ENCODE assay signal across 8 cellular contexts in the genomic region with DNA sequence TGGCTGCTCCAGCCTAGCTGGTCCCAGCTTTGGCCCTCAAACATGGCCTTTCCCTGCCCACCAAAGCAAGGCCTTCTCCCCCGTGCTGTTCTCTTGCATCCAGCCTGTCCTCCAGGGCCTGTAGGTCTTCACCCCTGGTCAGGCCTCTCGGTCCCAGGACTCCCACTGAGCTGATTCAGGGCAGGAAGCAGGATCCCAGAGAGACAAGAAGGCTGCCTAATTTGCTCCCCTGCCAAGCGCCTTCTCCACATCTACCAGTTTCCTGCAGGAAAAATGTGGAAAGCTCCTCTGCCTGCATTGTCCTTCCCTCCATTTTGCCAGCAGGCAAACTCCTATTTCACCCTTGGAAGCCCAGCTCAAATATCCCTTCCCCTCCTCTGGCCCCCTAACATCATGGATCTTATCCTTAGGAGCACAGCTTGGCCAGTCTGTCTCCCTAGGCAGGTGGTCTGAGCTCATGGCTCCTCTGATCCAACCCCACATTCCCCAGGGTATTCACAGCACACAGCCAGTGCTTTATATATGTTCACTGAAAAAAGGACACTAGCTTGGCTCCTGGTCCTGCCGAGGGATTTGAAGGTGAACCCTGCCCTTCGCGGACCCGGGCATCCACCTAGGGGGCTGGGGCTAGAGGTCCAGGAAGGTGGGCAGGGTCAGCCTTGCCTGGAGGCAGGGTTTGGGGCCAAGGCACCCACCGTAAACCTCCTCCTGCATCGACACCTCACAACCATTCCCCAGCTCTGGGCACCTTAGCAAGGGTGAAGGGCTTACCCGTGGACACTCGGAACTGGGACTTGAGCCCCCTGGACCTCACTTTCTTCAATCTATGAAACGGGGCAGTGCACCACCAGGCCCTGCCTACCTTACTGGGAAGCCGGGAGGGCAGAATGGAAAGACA. TPM values are rescaled to one million over a fixed set of nuclear protein-coding genes. Genes with fewer than 3 reads are reported as not detected.
A peak's percentile ranks its signal among the peaks of the same experiment; 100 is the strongest.
DNase-seq lines count a peak whose midpoint lies in the region; ATAC-seq, FAIRE-seq and TF ChIP-seq lines count a peak whose summit lies in the region.

No MANE protein-coding gene starts in this region.

- H3K79me2 ChIP-seq in KMS-11 (ENCODE audit: insufficient read depth, low read depth): peaks cover 60% of the 10 kb centered on the region
- peaks cover 63% of the 10 kb centered on the region for H3K79me2 ChIP-seq in K562 (ENCODE audit: control insufficient read depth, insufficient read depth, low read length)

- 3% methylated on average over 9 of the region's 13 CpGs for WGBS in K562 (ENCODE audit: insufficient coverage, low coverage, missing lambda C conversion rate)
- 23 to 25% methylated on average over 13 of the region's 13 CpGs for WGBS in lung, 2 donors
- WGBS in upper lobe of left lung, 2 donors: 23 to 26% methylated on average over 8 to 13 of the region's 13 CpGs

- DNase-seq in K562 (ENCODE audit: extremely low read depth in 1 of 4, low spot score in 3 of 4) (peak in 1 of 4 experiments; percentile 27), lung (ENCODE audit: low spot score) (no peak), upper lobe of left lung (no peak), NCI-H774 (lab: John Stamatoyannopoulos, UW) (no peak)

- no peak for TF ChIP-seq RAD21 in K562 (CRISPR knock-in tag; conservative IDR thresholded peaks at IDR 0.05 in 1 of 2, IDR thresholded peaks at IDR 0.05 in 1 of 2)

- H2AFZ ChIP-seq in KMS-11 (ENCODE audit: low read depth) (peak overlapping the region; percentile 96), K562 (ENCODE audit: low read depth, low read length) (peak overlapping the region; percentile 100)

- peaks cover 60% of the 10 kb centered on the region for H4K20me1 ChIP-seq in BLaER1
- peaks cover 20% of the 10 kb centered on the region for H4K20me1 ChIP-seq in KMS-11 (ENCODE audit: insufficient read depth)
- peaks cover 32% of the 10 kb centered on the region for H4K20me1 ChIP-seq in K562 (replicated peaks; ENCODE audit: control insufficient read depth, insufficient read depth, low read length)

- peaks cover 3% of the 10 kb centered on the region for H3K9me1 ChIP-seq in K562 (ENCODE audit: control insufficient read depth, insufficient read depth, low read length)

- no peak for TF ChIP-seq CTCF in KMS-11 (conservative IDR thresholded peaks at IDR 0.05; ENCODE audit: low read depth, low read length)
- TF ChIP-seq CTCF in K562 (IDR thresholded peaks at IDR 0.05 in 2 of 3, conservative IDR thresholded peaks at IDR 0.05 in 1 of 3; ENCODE audit: insufficient read depth in 2 of 3, low read depth in 1 of 3, low read length in 3 of 3): no peak
- TF ChIP-seq CTCF in lung (IDR thresholded peaks at IDR 0.05; ENCODE audit: control extremely low read depth, extremely low read depth): no peak
- TF ChIP-seq CTCF in upper lobe of left lung (IDR thresholded peaks at IDR 0.05): no peak

- peak; percentile 19 for FAIRE-seq in K562 (lab: Jason Lieb, UNC)

- intact Hi-C loops in K562 (cut with micrococcal nuclease): loop anchor here (10.0 kb wide), 1 partner anchor 382 kb away; a partner anchor contains a TSS

- H3K36me3 ChIP-seq in BLaER1 (peaks cover 52% of the 10 kb centered on the region), KMS-11 (ENCODE audit: insufficient read depth) (peaks cover 17% of the 10 kb centered on the region; the same call in 1 of the 2 replicates), K562 (ENCODE audit: control insufficient read depth, insufficient read depth, low read length) (peaks cover 60% of the 10 kb centered on the region), lung (ENCODE audit: control insufficient read depth in 2 of 2, insufficient read depth in 2 of 2, low read length in 2 of 2) (peaks cover 4 to 14% of the 10 kb centered on the region in 2 donors), upper lobe of left lung (peaks cover 0 to 36% (median 21%) of the 10 kb centered on the region in 4 donors)

- peak overlapping the region; percentile 99 for H3K4me2 ChIP-seq in BLaER1
- H3K4me2 ChIP-seq in KMS-11: peak overlapping the region; percentile 95
- H3K4me2 ChIP-seq in K562 (ENCODE audit: insufficient read depth, low read length): peak overlapping the region; percentile 96

- H3K9ac ChIP-seq in BLaER1 (peak overlapping the region; percentile 100), KMS-11 (peak overlapping the region; percentile 100), K562 (ENCODE audit: insufficient read depth in 1 of 2, low read depth in 2 of 2, low read length in 2 of 2) (peak overlapping the region; percentile 100)

- H3K4me1 ChIP-seq in BLaER1 (peaks cover 72% of the 10 kb centered on the region), KMS-11 (ENCODE audit: low read depth, poor library complexity, severe bottlenecking) (peaks cover 39% of the 10 kb centered on the region), K562 (replicated peaks in 1 of 2; ENCODE audit: control insufficient read depth in 2 of 2, insufficient read depth in 2 of 2, low read length in 2 of 2) (peaks cover 24 to 28% of the 10 kb centered on the region in 2 experiments; a peak in 4 of 5 replicates), lung (ENCODE audit: control insufficient read depth in 2 of 2, insufficient read depth in 2 of 2, low read length in 2 of 2) (peaks cover 12 to 26% of the 10 kb centered on the region in 2 donors), upper lobe of left lung (peaks cover 30 to 48% (median 40%) of the 10 kb centered on the region in 4 donors)

- in situ Hi-C loops in K562 (cut with MboI): no loop called here

- no TSS peak for BruUV-seq in K562 (replicated peaks; lab: Mats Ljungman, UMichigan)

- CTCF ChIA-PET in K562 (lab: Yijun Ruan, JAX; ENCODE audit: low intra/inter-chr PET ratio): no interaction called here

- TF ChIP-seq POLR2A in K562 (conservative IDR thresholded peaks at IDR 0.05): no peak
- TF ChIP-seq POLR2A in upper lobe of left lung (IDR thresholded peaks at IDR 0.05): no peak

- peak overlapping the region; percentile 87 for H3K4me3 ChIP-seq in BLaER1
- H3K4me3 ChIP-seq in KMS-11 (IDR thresholded peaks at IDR 0.05; ENCODE audit: insufficient read depth, low read depth, low read length): no peak overlapping the region
- peak overlapping the region; percentile 91 for H3K4me3 ChIP-seq in K562
- peak overlapping the region; percentile 89 for H3K4me3 ChIP-seq in lung
- H3K4me3 ChIP-seq in upper lobe of left lung: peak overlapping the region; percentile 77 to 97 (median 84)

- H3K27me3 ChIP-seq in BLaER1: no peaks in the 10 kb centered on the region
- no peaks in the 10 kb centered on the region for H3K27me3 ChIP-seq in KMS-11 (ENCODE audit: insufficient read depth, low read depth)
- H3K27me3 ChIP-seq in K562 (ENCODE audit: control insufficient read depth in 2 of 2, insufficient read depth in 2 of 2, low read length in 2 of 2): no peaks in the 10 kb centered on the region
- no peaks in the 10 kb centered on the region for H3K27me3 ChIP-seq in lung (ENCODE audit: control insufficient read depth, insufficient read depth)
- H3K27me3 ChIP-seq in upper lobe of left lung: no peaks in the 10 kb centered on the region

- TF ChIP-seq EP300 in K562 (IDR thresholded peaks at IDR 0.05; ENCODE audit: low read length): no peak
- no peak for TF ChIP-seq EP300 in upper lobe of left lung (IDR thresholded peaks at IDR 0.05)

- H3K9me3 ChIP-seq in BLaER1 (no peaks in the 10 kb centered on the region), K562 (replicated peaks; ENCODE audit: control insufficient read depth, insufficient read depth, low read depth, low read length) (no peaks in the 10 kb centered on the region), lung (ENCODE audit: control insufficient read depth in 2 of 2, insufficient read depth in 1 of 2, low read length in 1 of 2) (no peaks in the 10 kb centered on the region), upper lobe of left lung (no peaks in the 10 kb centered on the region)

- H3K27ac ChIP-seq in BLaER1 (peak overlapping the region; percentile 100), KMS-11 (peak overlapping the region; percentile 99), K562 (ENCODE audit: extremely low read depth, low read depth, low read length) (peak overlapping the region; percentile 100), lung (ENCODE audit: low read depth in 1 of 2, low read length in 1 of 2) (peak overlapping the region; percentile 96 to 97), upper lobe of left lung (peak overlapping the region; percentile 99 to 100 (median 100))

- POLR2A ChIA-PET in K562 (lab: Yijun Ruan, JAX): interaction anchor here (0.6 to 2.9 kb wide), 12 partner anchors 8 to 1916 kb away, joined by 3 to 10 read pairs (median 3); a partner anchor contains a TSS

- ATAC-seq in K562: peak; percentile 7; the same call in 2 of the 3 replicates
- no peak for ATAC-seq in lung (ENCODE audit: insufficient read depth, low FRiP score)
- no peak for ATAC-seq in upper lobe of left lung (ENCODE audit: low FRiP score in 2 of 2)
- ATAC-seq in GM18511 (IDR thresholded peaks at IDR 0.05; ENCODE audit: unreplicated experiment): no peak
- no peak for ATAC-seq in HG02973 (IDR thresholded peaks at IDR 0.05; ENCODE audit: unreplicated experiment)

RNA-seq across cellular contexts. Expression of a gene that starts 1.0 kb away (rescaled TPM):
- total RNA-seq in K562 (2011; cell fraction: chromatin; rRNA removed; ENCODE audit: low replicate concordance): 10.9 and 42.9 TPM in 2 replicates
- 47.1 and 51.4 TPM in 2 replicates for total RNA-seq in K562 (2011; cell fraction: nucleolus; rRNA removed)
- total RNA-seq in K562 (2011; cell fraction: nucleoplasm; rRNA removed): 27.9 and 28.5 TPM in 2 replicates
- total RNA-seq in K562 (2014; rRNA removed) (30.9 and 37.1 TPM in 2 replicates), K562 (2014; rRNA removed; fragmentation: Illumina TruSeq; extraction: Trizol) (7.3 and 8.5 TPM in 2 replicates), K562 (2015; rRNA removed; fragmentation: Illumina TruSeq; extraction: Trizol) (18.0 and 20.8 TPM in 2 replicates), K562 (2021) (29.9 and 30.3 TPM in 2 replicates), lung (10 to 100 TPM; 14.2 to 32.0 TPM), upper lobe of left lung (10 to 100 TPM; 17.3 to 47.1 (median 27.9) TPM)
- polyA plus RNA-seq in K562 (2011; rRNA removed) (14.0 and 17.4 TPM in 2 replicates), K562 (2014; fragmentation: Illumina TruSeq; extraction: Trizol) (10.2 and 20.1 TPM in 2 replicates), K562 (2014; fragmentation: Nextera tagmentation; extraction: Ambion mirVana) (1 to 10 TPM in 1 of 2 experiments, under 1 TPM in 1; 0.32 to 1.2 TPM), K562 (2014; rRNA removed) (35.6 and 39.3 TPM in 2 replicates), lung (10 to 100 TPM; 33.5 to 38.2 TPM)
- 21.8 and 63.3 TPM in 2 replicates for polyA plus RNA-seq in K562 (2011; cell fraction: cytosol; rRNA removed)
- polyA plus RNA-seq in K562 (2011; cell fraction: nucleus; rRNA removed): 18.2 and 35.0 TPM in 2 replicates
- 22.9 and 35.2 TPM in 2 replicates for polyA plus RNA-seq in K562 (2012)
- 2.8 and 5.3 TPM in 2 replicates for polyA minus RNA-seq in K562 (2011; rRNA and poly(A)+ RNA removed)
- polyA minus RNA-seq in K562 (2011; cell fraction: cytosol; rRNA and poly(A)+ RNA removed): 9.1 and 13.8 TPM in 2 replicates
- 10.9 and 11.4 TPM in 2 replicates for polyA minus RNA-seq in K562 (2011; cell fraction: nucleus; rRNA and poly(A)+ RNA removed)

RNA-seq across cellular contexts. Expression of a gene that starts 1.3 kb away (rescaled TPM):
- 290 and 407 TPM in 2 replicates for total RNA-seq in K562 (2011; cell fraction: chromatin; rRNA removed; ENCODE audit: low replicate concordance)
- total RNA-seq in K562 (2011; cell fraction: nucleolus; rRNA removed): 162 and 182 TPM in 2 replicates
- 269 and 319 TPM in 2 replicates for total RNA-seq in K562 (2011; cell fraction: nucleoplasm; rRNA removed)
- total RNA-seq in K562 (2014; rRNA removed) (283 and 302 TPM in 2 replicates), K562 (2014; rRNA removed; fragmentation: Illumina TruSeq; extraction: Trizol) (131 and 132 TPM in 2 replicates), K562 (2015; rRNA removed; fragmentation: Illumina TruSeq; extraction: Trizol) (172 and 181 TPM in 2 replicates), K562 (2021) (233 and 254 TPM in 2 replicates), lung (100 to 1,000 TPM; 162 to 215 TPM), upper lobe of left lung (100 to 1,000 TPM; 156 to 293 (median 183) TPM)
- polyA plus RNA-seq in K562 (2011; rRNA removed) (239 and 279 TPM in 2 replicates), K562 (2014; fragmentation: Illumina TruSeq; extraction: Trizol) (375 and 450 TPM in 2 replicates), K562 (2014; fragmentation: Nextera tagmentation; extraction: Ambion mirVana) (100 to 1,000 TPM in 1 of 2 experiments, 10 to 100 TPM in 1; 83.3 to 101 TPM), K562 (2014; rRNA removed) (245 and 263 TPM in 2 replicates), lung (100 to 1,000 TPM; 115 to 174 TPM)
- 452 and 650 TPM in 2 replicates for polyA plus RNA-seq in K562 (2011; cell fraction: cytosol; rRNA removed)
- 519 and 665 TPM in 2 replicates for polyA plus RNA-seq in K562 (2011; cell fraction: nucleus; rRNA removed)
- 205 and 340 TPM in 2 replicates for polyA plus RNA-seq in K562 (2012)
- polyA minus RNA-seq in K562 (2011; rRNA and poly(A)+ RNA removed): 228 and 290 TPM in 2 replicates
- polyA minus RNA-seq in K562 (2011; cell fraction: cytosol; rRNA and poly(A)+ RNA removed): 181 and 192 TPM in 2 replicates
- 106 and 173 TPM in 2 replicates for polyA minus RNA-seq in K562 (2011; cell fraction: nucleus; rRNA and poly(A)+ RNA removed)

RNA-seq across cellular contexts. Expression of a gene that starts 39.6 kb away (rescaled TPM):
- total RNA-seq in K562 (2011; cell fraction: chromatin; rRNA removed; ENCODE audit: low replicate concordance): 22.3 and 60.1 TPM in 2 replicates
- 28.4 and 30.7 TPM in 2 replicates for total RNA-seq in K562 (2011; cell fraction: nucleolus; rRNA removed)
- 27.4 and 41.5 TPM in 2 replicates for total RNA-seq in K562 (2011; cell fraction: nucleoplasm; rRNA removed)
- 7.0 and 9.5 TPM in 2 replicates for total RNA-seq in K562 (2014; rRNA removed)
- total RNA-seq in K562 (2014; rRNA removed; fragmentation: Illumina TruSeq; extraction: Trizol): 1.3 and 1.5 TPM in 2 replicates
- total RNA-seq in K562 (2015; rRNA removed; fragmentation: Illumina TruSeq; extraction: Trizol): 4.8 and 5.4 TPM in 2 replicates
- total RNA-seq in K562 (2021): 19.7 and 21.4 TPM in 2 replicates
- polyA plus RNA-seq in K562 (2011; rRNA removed): 3.2 and 5.1 TPM in 2 replicates
- polyA plus RNA-seq in K562 (2011; cell fraction: cytosol; rRNA removed): 4.3 and 19.2 TPM in 2 replicates
- polyA plus RNA-seq in K562 (2011; cell fraction: nucleus; rRNA removed): 22.5 and 43.5 TPM in 2 replicates
- polyA plus RNA-seq in K562 (2012): 8.3 and 13.9 TPM in 2 replicates
- polyA plus RNA-seq in K562 (2014; fragmentation: Illumina TruSeq; extraction: Trizol): 2.4 and 6.6 TPM in 2 replicates
- under 1 TPM; 0.56 to 0.94 TPM for polyA plus RNA-seq in K562 (2014; fragmentation: Nextera tagmentation; extraction: Ambion mirVana)
- polyA plus RNA-seq in K562 (2014; rRNA removed): 14.3 and 17.2 TPM in 2 replicates
- 0.66 and 3.1 TPM in 2 replicates for polyA minus RNA-seq in K562 (2011; rRNA and poly(A)+ RNA removed)
- 6.4 and 6.5 TPM in 2 replicates for polyA minus RNA-seq in K562 (2011; cell fraction: cytosol; rRNA and poly(A)+ RNA removed)
- polyA minus RNA-seq in K562 (2011; cell fraction: nucleus; rRNA and poly(A)+ RNA removed): 9.4 and 9.8 TPM in 2 replicates
- 10 to 100 TPM in 1 of 2 donors, 1 to 10 TPM in 1; 3.8 to 40.1 TPM for total RNA-seq in lung
- polyA plus RNA-seq in lung: 10 to 100 TPM; 11.8 to 20.7 TPM
- 10 to 100 TPM; 14.4 to 63.4 (median 36.1) TPM for total RNA-seq in upper lobe of left lung

RNA-seq across cellular contexts. Expression of a gene that starts 48.7 kb away (rescaled TPM):
- total RNA-seq in K562 (2011; cell fraction: chromatin; rRNA removed; ENCODE audit: low replicate concordance): 1.7 TPM in 1 of 2 replicates, not detected in the other
- total RNA-seq in K562 (2011; cell fraction: nucleolus; rRNA removed): 1.3 and 1.6 TPM in 2 replicates
- total RNA-seq in K562 (2011; cell fraction: nucleoplasm; rRNA removed): 0.95 and 1.1 TPM in 2 replicates
- total RNA-seq in K562 (2014; rRNA removed): 0.53 and 0.95 TPM in 2 replicates
- total RNA-seq in K562 (2014; rRNA removed; fragmentation: Illumina TruSeq; extraction: Trizol): 0.25 TPM in 1 of 2 replicates, not detected in the other
- total RNA-seq in K562 (2015; rRNA removed; fragmentation: Illumina TruSeq; extraction: Trizol): not detected in 2 replicates
- total RNA-seq in K562 (2021): 0.49 and 0.60 TPM in 2 replicates
- polyA plus RNA-seq in K562 (2011; rRNA removed): 0.37 and 0.40 TPM in 2 replicates
- 0.10 and 2.2 TPM in 2 replicates for polyA plus RNA-seq in K562 (2011; cell fraction: cytosol; rRNA removed)
- 0.86 and 3.9 TPM in 2 replicates for polyA plus RNA-seq in K562 (2011; cell fraction: nucleus; rRNA removed)
- polyA plus RNA-seq in K562 (2012): 0.29 and 0.35 TPM in 2 replicates
- not detected in 2 replicates for polyA plus RNA-seq in K562 (2014; fragmentation: Illumina TruSeq; extraction: Trizol)
- polyA plus RNA-seq in K562 (2014; fragmentation: Nextera tagmentation; extraction: Ambion mirVana): under 1 TPM in 1 of 2 experiments, not detected in 1; 0.17 TPM
- 0.54 and 1.2 TPM in 2 replicates for polyA plus RNA-seq in K562 (2014; rRNA removed)
- not detected in 2 replicates for polyA minus RNA-seq in K562 (2011; rRNA and poly(A)+ RNA removed)
- polyA minus RNA-seq in K562 (2011; cell fraction: cytosol; rRNA and poly(A)+ RNA removed): not detected in 2 replicates
- polyA minus RNA-seq in K562 (2011; cell fraction: nucleus; rRNA and poly(A)+ RNA removed): 0.67 TPM in 1 of 2 replicates, not detected in the other
- total RNA-seq in lung: 1 to 10 TPM in 1 of 2 donors, not detected in 1; 3.3 TPM
- 1 to 10 TPM in 1 of 2 donors, under 1 TPM in 1; 0.71 to 2.0 TPM for polyA plus RNA-seq in lung
- total RNA-seq in upper lobe of left lung: 10 to 100 TPM in 1 of 6 donors, 1 to 10 TPM in 5; 1.2 to 33.5 (median 2.0) TPM
